31 cellular contexts compared by ENCODE assay signal in genomic region chr12:65526311-65526710, GRCh38.
DNase-seq lines count a peak whose midpoint lies in the region; ATAC-seq and TF ChIP-seq lines count a peak whose summit lies in the region.
"Had no signal": no experiment of that assay in that cellular context is flagged by ENCODE, and none has a peak within 500 bp of the region (broad histone marks: within the 10 kb centered on the region; RNA-seq: fewer than 3 reads in every experiment).

No MANE protein-coding gene starts in this region.

- peak overlapping the region; percentile 91; the same call in 2 of the 3 replicates for H2BK15ac ChIP-seq in IMR-90 (ENCODE audit: low read depth, low read length)

- CTCF ChIA-PET in IMR-90 (lab: Yijun Ruan, JAX) = interaction anchor here (1.4 kb wide), 1 partner anchor 10 kb away, joined by 7 read pairs; no protein-coding TSS in a partner anchor
- CTCF ChIA-PET in activated naive CD4-positive, alpha-beta T cell treated with anti-CD3 and anti-CD28 coated beads, Interleukin-2, amount 10 ng/mL, durations not matched to agents 7 days and 5 days (lab: Charles Lee) = no interaction called here

- TF ChIP-seq RAD21 in IMR-90 (IDR thresholded peaks at IDR 0.05; ENCODE audit: low read length) = no peak

- H3K27ac Mint-ChIP-seq in activated naive CD4-positive, alpha-beta T cell treated with anti-CD3 and anti-CD28 coated beads, Interleukin-2, amount 10 ng/mL, durations not matched to agents 7 days and 5 days = no peak overlapping the region
- H3K27ac Mint-ChIP-seq: activated naive CD8-positive, alpha-beta T cell treated with anti-CD3 and anti-CD28 coated beads for 36 hours; B cell; CD8-positive, alpha-beta T cell; dendritic cell treated with granulocyte-macrophage colony-stimulating factor and Interleukin-4, amounts not matched to agents 40 ng/mL and 50 ng/mL, for 4 days; nephron progenitor cell had no signal

- no TSS peak for BruUV-seq in IMR-90 (replicated peaks; lab: Mats Ljungman, UMichigan)

- in situ Hi-C loops in IMR-90 (cut with MboI; ENCODE audit: low sequenced_read_pairs) (no loop called here), brain microvascular endothelial cell (cut with HindIII; ENCODE audit: low pct_ligation_motif_present, low sequenced_read_pairs) (no loop called here)

- H3K27ac ChIP-seq in IMR-90 (ENCODE audit: insufficient read depth, low read length) (no peak overlapping the region), brain microvascular endothelial cell (peak overlapping the region; percentile 84)
- H3K27ac ChIP-seq: pancreas, PC-9, SJCRH30, stomach, thyroid gland had no signal

- H3K9ac ChIP-seq in IMR-90 (ENCODE audit: low read depth, low read length) = no peak overlapping the region

- no peak overlapping the region for H3K4me2 ChIP-seq in IMR-90 (ENCODE audit: low read depth, low read length)
- H3K4me2 ChIP-seq: PC-9 had no signal

- peak overlapping the region; percentile 61 to 64 for H4K8ac ChIP-seq in IMR-90 (ENCODE audit: low read depth in 2 of 2, low read length in 2 of 2)

- peak overlapping the region; percentile 96 for H2BK120ac ChIP-seq in IMR-90 (ENCODE audit: low read depth, low read length)

- H3K18ac ChIP-seq in IMR-90 (ENCODE audit: low read depth, low read length) = peak overlapping the region; percentile 17; the same call in 1 of the 2 replicates

- H2BK5ac ChIP-seq in IMR-90 (ENCODE audit: low read depth, low read length, poor library complexity, severe bottlenecking) = peak overlapping the region; percentile 74

- TF ChIP-seq POLR2A in IMR-90 (IDR thresholded peaks at IDR 0.05; ENCODE audit: low read depth, low read length) = no peak

- ATAC-seq in IMR-90 (ENCODE audit: low read depth) = peak; percentile 21; the same call in 1 of the 2 replicates
- no peak for ATAC-seq in activated T-cell treated with anti-CD3 and anti-CD28 coated beads, Interleukin-2, amount 50 U/mL, for 4 hours
- no peak for ATAC-seq in HG03354 (IDR thresholded peaks at IDR 0.05; ENCODE audit: poor library complexity, severe bottlenecking, unreplicated experiment)
- ATAC-seq: activated CD4-positive, CD25-positive, alpha-beta regulatory T cell treated with anti-CD3 and anti-CD28 coated beads, Interleukin-2, amount 50 U/mL, for 24 hours; CD8-positive, alpha-beta T cell; pancreas had no signal

- no peaks in the 10 kb centered on the region for H3K36me3 Mint-ChIP-seq in activated T-cell treated with anti-CD3 and anti-CD28 coated beads, Interleukin-2, amount 50 U/mL, for 4 hours (ENCODE audit: insufficient read depth)
- H3K36me3 Mint-ChIP-seq in activated naive CD4-positive, alpha-beta T cell treated with anti-CD3 and anti-CD28 coated beads, Interleukin-2, amount 10 ng/mL, durations not matched to agents 7 days and 5 days = no peaks in the 10 kb centered on the region
- H3K36me3 Mint-ChIP-seq: activated naive CD8-positive, alpha-beta T cell treated with anti-CD3 and anti-CD28 coated beads for 36 hours; CD8-positive, alpha-beta T cell had no signal

- DNase-seq in AG10803 (ENCODE audit: low read depth) (peak; percentile 70), IMR-90 (peak; percentile 32), brain microvascular endothelial cell (no peak), islet precursor cell (peak; percentile 55), NCI-H2081 (lab: John Stamatoyannopoulos, UW) (no peak)
- DNase-seq in activated T-cell treated with anti-CD3 and anti-CD28 coated beads, Interleukin-2, amount 50 U/mL, for 4 hours = no peak
- DNase-seq in activated naive CD4-positive, alpha-beta T cell treated with anti-CD3 and anti-CD28 coated beads, Interleukin-2, amount 10 ng/mL, durations not matched to agents 7 days and 5 days = no peak
- DNase-seq: activated CD4-positive, alpha-beta T cell treated with anti-CD3 and anti-CD28 coated beads, Interleukin-2, amount 50 U/mL, for 48 hours; activated naive CD8-positive, alpha-beta T cell treated with anti-CD3 and anti-CD28 coated beads for 36 hours; aorta; CD8-positive, alpha-beta T cell; central memory CD4-positive, alpha-beta T cell; DMS 273 treated with DMSO at 0.1 percent for 48 hours; head of caudate nucleus; Karpas-422; NCI-H1048; NCI-H187; NCI-H526; nephron progenitor cell; NK-92 treated with Interleukin-12 subunit alpha and Interleukin-12 subunit beta, amount 100 ng/mL, for 24 hours; pancreas; PC-9; SJCRH30; stimulated activated CD4-positive, alpha-beta T cell treated with anti-CD3 and anti-CD28 coated beads, Interleukin-2, amount 100 ng/mL, for 24 hours; stomach; thyroid gland had no signal

- H3K9me3 ChIP-seq in IMR-90 (ENCODE audit: control insufficient read depth, insufficient read depth, low read length) = no peaks in the 10 kb centered on the region
- H3K9me3 ChIP-seq: pancreas, SJCRH30, stomach, thyroid gland had no signal

- peak overlapping the region; percentile 62 for H3K56ac ChIP-seq in IMR-90 (ENCODE audit: extremely low read depth, insufficient read depth, low read length)

- peak overlapping the region; percentile 48 for H4K91ac ChIP-seq in IMR-90 (ENCODE audit: insufficient read depth, low read depth, low read length)

- H4K20me1 ChIP-seq in IMR-90 (ENCODE audit: insufficient read depth, low read length) = no peaks in the 10 kb centered on the region

- no peaks in the 10 kb centered on the region for H3K9me1 ChIP-seq in IMR-90 (ENCODE audit: insufficient read depth, low read length)

- no peaks in the 10 kb centered on the region for H3K4me1 Mint-ChIP-seq in activated T-cell treated with anti-CD3 and anti-CD28 coated beads, Interleukin-2, amount 50 U/mL, for 4 hours (ENCODE audit: low read depth)
- no peaks in the 10 kb centered on the region for H3K4me1 Mint-ChIP-seq in activated naive CD4-positive, alpha-beta T cell treated with anti-CD3 and anti-CD28 coated beads, Interleukin-2, amount 10 ng/mL, durations not matched to agents 7 days and 5 days
- H3K4me1 Mint-ChIP-seq: activated naive CD8-positive, alpha-beta T cell treated with anti-CD3 and anti-CD28 coated beads for 36 hours; B cell had no signal

- H3K4ac ChIP-seq in IMR-90 (ENCODE audit: low read depth, low read length) = peak overlapping the region; percentile 83

- peaks cover 0 to 1% of the 10 kb centered on the region in 2 experiments; a peak in 1 of 4 replicates for H3K79me1 ChIP-seq in IMR-90 (ENCODE audit: low read depth in 1 of 2, low read length in 2 of 2)

- TF ChIP-seq CTCF in AG10803 (conservative IDR thresholded peaks at IDR 0.05; ENCODE audit: low read length) (no peak), IMR-90 (conservative IDR thresholded peaks at IDR 0.05; ENCODE audit: low read depth, low read length) (no peak), brain microvascular endothelial cell (IDR thresholded peaks at IDR 0.05; ENCODE audit: low read depth, low read length, missing control alignments) (no peak)

- no peaks in the 10 kb centered on the region for H3K9me3 Mint-ChIP-seq in activated T-cell treated with anti-CD3 and anti-CD28 coated beads, Interleukin-2, amount 50 U/mL, for 4 hours
- H3K9me3 Mint-ChIP-seq in activated naive CD4-positive, alpha-beta T cell treated with anti-CD3 and anti-CD28 coated beads, Interleukin-2, amount 10 ng/mL, durations not matched to agents 7 days and 5 days = no peaks in the 10 kb centered on the region
- H3K9me3 Mint-ChIP-seq: activated naive CD8-positive, alpha-beta T cell treated with anti-CD3 and anti-CD28 coated beads for 36 hours; CD8-positive, alpha-beta T cell; dendritic cell treated with granulocyte-macrophage colony-stimulating factor and Interleukin-4, amounts not matched to agents 40 ng/mL and 50 ng/mL, for 4 days had no signal

- no peak overlapping the region for H4K5ac ChIP-seq in IMR-90 (ENCODE audit: low read depth, low read length)

- no peaks in the 10 kb centered on the region for H3K27me3 Mint-ChIP-seq in activated T-cell treated with anti-CD3 and anti-CD28 coated beads, Interleukin-2, amount 50 U/mL, for 4 hours (ENCODE audit: low read depth)
- H3K27me3 Mint-ChIP-seq in activated naive CD4-positive, alpha-beta T cell treated with anti-CD3 and anti-CD28 coated beads, Interleukin-2, amount 10 ng/mL, durations not matched to agents 7 days and 5 days = no peaks in the 10 kb centered on the region
- H3K27me3 Mint-ChIP-seq: activated naive CD8-positive, alpha-beta T cell treated with anti-CD3 and anti-CD28 coated beads for 36 hours; dendritic cell treated with granulocyte-macrophage colony-stimulating factor and Interleukin-4, amounts not matched to agents 40 ng/mL and 50 ng/mL, for 4 days had no signal

- no peak overlapping the region for H2AK9ac ChIP-seq in IMR-90 (replicated peaks; ENCODE audit: low read depth, low read length, poor library complexity)

- POLR2A ChIA-PET in IMR-90 (lab: Charles Lee; ENCODE audit: unreplicated experiment) = interaction anchor here (1.4 kb wide), 1 partner anchor 11 kb away, joined by 4 read pairs; no protein-coding TSS in a partner anchor

- H3K4me3 ChIP-seq in AG10803 (ENCODE audit: low read length) = no peak overlapping the region
- no peak overlapping the region for H3K4me3 ChIP-seq in IMR-90 (ENCODE audit: insufficient read depth, low read depth, low read length)
- H3K4me3 ChIP-seq in brain microvascular endothelial cell (ENCODE audit: low read depth, low read length) = no peak overlapping the region
- H3K4me3 ChIP-seq: lung, pancreas, PC-9, SJCRH30, stomach, thyroid gland had no signal

- no peak overlapping the region for H2AFZ ChIP-seq in IMR-90 (replicated peaks; ENCODE audit: low read length, poor library complexity)
- H2AFZ ChIP-seq: PC-9 had no signal

- H2BK20ac ChIP-seq in IMR-90 (ENCODE audit: low read depth, low read length) = peak overlapping the region; percentile 82; the same call in 1 of the 2 replicates

- 100% methylated on average over 1 of the region's 2 CpGs; no CpG with 5 or more reads in 1 of the 2 experiments for WGBS in IMR-90 (ENCODE audit: extremely low coverage in 2 of 2, insufficient read length in 1 of 2), 2 experiments

- intact Hi-C loops in IMR-90 (cut with micrococcal nuclease) = no loop called here

- H3K23ac ChIP-seq in IMR-90 (ENCODE audit: low read depth, low read length) = peak overlapping the region; percentile 67; the same call in 1 of the 2 replicates

- H3K14ac ChIP-seq in IMR-90 (replicated peaks; ENCODE audit: low read depth, low read length) = peak overlapping the region; percentile 83

- H3K36me3 ChIP-seq in IMR-90 (ENCODE audit: control insufficient read depth, insufficient read depth, low read length) (no peaks in the 10 kb centered on the region), brain microvascular endothelial cell (replicated peaks) (no peaks in the 10 kb centered on the region)
- H3K36me3 ChIP-seq: pancreas, SJCRH30, stomach, thyroid gland had no signal

- peak overlapping the region; percentile 65; the same call in 1 of the 2 replicates for H2AK5ac ChIP-seq in IMR-90 (ENCODE audit: low read depth, low read length)

- dilution Hi-C loops in IMR-90 (cut with HindIII; ENCODE audit: low sequenced_read_pairs, unreplicated experiment) = no loop called here

- peaks cover 2% of the 10 kb centered on the region; the same call in 1 of the 2 replicates for H3K4me1 ChIP-seq in IMR-90 (ENCODE audit: control insufficient read depth, insufficient read depth, low read length)
- H3K4me1 ChIP-seq: pancreas, stomach had no signal

- H3K4me3 Mint-ChIP-seq in activated T-cell treated with anti-CD3 and anti-CD28 coated beads, Interleukin-2, amount 50 U/mL, for 4 hours = no peak overlapping the region
- H3K4me3 Mint-ChIP-seq in activated naive CD4-positive, alpha-beta T cell treated with anti-CD3 and anti-CD28 coated beads, Interleukin-2, amount 10 ng/mL, durations not matched to agents 7 days and 5 days = no peak overlapping the region
- H3K4me3 Mint-ChIP-seq: activated naive CD8-positive, alpha-beta T cell treated with anti-CD3 and anti-CD28 coated beads for 36 hours; B cell; CD8-positive, alpha-beta T cell; dendritic cell treated with granulocyte-macrophage colony-stimulating factor and Interleukin-4, amounts not matched to agents 40 ng/mL and 50 ng/mL, for 4 days; nephron progenitor cell had no signal

- H3K27me3 ChIP-seq in IMR-90 (ENCODE audit: control insufficient read depth, insufficient read depth, low read length) = no peaks in the 10 kb centered on the region
- H3K27me3 ChIP-seq in brain microvascular endothelial cell (replicated peaks) = no peaks in the 10 kb centered on the region
- H3K27me3 ChIP-seq: pancreas, SJCRH30, stomach, thyroid gland had no signal

Comparison
In these comparisons a context has a peak if more than half of its experiments do, and no peak if none do; other contexts are left out.
1. DNase-seq: peak in AG10803 (single experiment), IMR-90 (single experiment) and islet precursor cell (single experiment); none in brain microvascular endothelial cell (single experiment), activated T-cell treated with anti-CD3 and anti-CD28 coated beads, Interleukin-2, amount 50 U/mL, for 4 hours (single experiment), activated naive CD4-positive, alpha-beta T cell treated with anti-CD3 and anti-CD28 coated beads, Interleukin-2, amount 10 ng/mL, durations not matched to agents 7 days and 5 days (single experiment) and NCI-H2081 (0 of 2).